1 cellular context compared by ENCODE assay signal in genomic region chr4:48779095-48779997, GRCh38.
TF ChIP-seq lines count a peak whose summit lies in the region.

No MANE protein-coding gene starts in this region.

TF ChIP-seq in K562, 482 proteins besides CTCF, POLR2A, EP300 and RAD21 (continued from another document and continues in another):
- TF ChIP-seq HNRNPK (IDR thresholded peaks at IDR 0.05; ENCODE audit: low read depth, low read length, poor library complexity, severe bottlenecking) (peak; percentile 68), ZBTB26 (CRISPR knock-in tag; IDR thresholded peaks at IDR 0.05) (no peak), FOXK1 (CRISPR knock-in tag; IDR thresholded peaks at IDR 0.05; ENCODE audit: borderline replicate concordance) (no peak), ESRRB (CRISPR knock-in tag; IDR thresholded peaks at IDR 0.05; ENCODE audit: borderline replicate concordance) (no peak), SRF (CRISPR knock-in tag; IDR thresholded peaks at IDR 0.05) (no peak), TFAM (CRISPR knock-in tag; conservative IDR thresholded peaks at IDR 0.05) (no peak), MTA1 (IDR thresholded peaks at IDR 0.05; ENCODE audit: borderline replicate concordance) (no peak), PCBP1 (IDR thresholded peaks at IDR 0.05; ENCODE audit: low read depth, low read length, poor library complexity, severe bottlenecking) (peak; percentile 82), ZBTB33 (CRISPR knock-in tag; IDR thresholded peaks at IDR 0.05) (no peak; the same call in 1 of the 2 replicates), ZNF3 (CRISPR knock-in tag; IDR thresholded peaks at IDR 0.05) (no peak), RBM39 (optimal IDR thresholded peaks at IDR 0.05; ENCODE audit: low read depth, low read length) (no peak), NRF1 (conservative IDR thresholded peaks at IDR 0.05 in 1 of 2, IDR thresholded peaks at IDR 0.05 in 1 of 2) (peak; percentile 54 to 64; a peak in 2 of 4 replicates), CTCFL (IDR thresholded peaks at IDR 0.05; ENCODE audit: borderline replicate concordance, insufficient read depth, low read depth, low read length, poor library complexity, severe bottlenecking) (no peak), ZNF121 (CRISPR knock-in tag; conservative IDR thresholded peaks at IDR 0.05) (no peak), FOXP1 (CRISPR knock-in tag; IDR thresholded peaks at IDR 0.05) (no peak), ZNF639 (CRISPR knock-in tag; conservative IDR thresholded peaks at IDR 0.05 in 1 of 2, IDR thresholded peaks at IDR 0.05 in 1 of 2) (no peak; a peak in 1 of 4 replicates), MLX (CRISPR knock-in tag; conservative IDR thresholded peaks at IDR 0.05) (no peak), ELF4 (CRISPR knock-in tag; IDR thresholded peaks at IDR 0.05) (no peak), STAT5B (CRISPR knock-in tag; IDR thresholded peaks at IDR 0.05) (no peak), CBX5 (IDR thresholded peaks at IDR 0.05; ENCODE audit: borderline replicate concordance, low read depth) (no peak), RCOR1 (IDR thresholded peaks at IDR 0.05; ENCODE audit: borderline replicate concordance in 1 of 2, low read depth in 2 of 2, low read length in 2 of 2) (no peak)
- TF ChIP-seq, protein P1, sequence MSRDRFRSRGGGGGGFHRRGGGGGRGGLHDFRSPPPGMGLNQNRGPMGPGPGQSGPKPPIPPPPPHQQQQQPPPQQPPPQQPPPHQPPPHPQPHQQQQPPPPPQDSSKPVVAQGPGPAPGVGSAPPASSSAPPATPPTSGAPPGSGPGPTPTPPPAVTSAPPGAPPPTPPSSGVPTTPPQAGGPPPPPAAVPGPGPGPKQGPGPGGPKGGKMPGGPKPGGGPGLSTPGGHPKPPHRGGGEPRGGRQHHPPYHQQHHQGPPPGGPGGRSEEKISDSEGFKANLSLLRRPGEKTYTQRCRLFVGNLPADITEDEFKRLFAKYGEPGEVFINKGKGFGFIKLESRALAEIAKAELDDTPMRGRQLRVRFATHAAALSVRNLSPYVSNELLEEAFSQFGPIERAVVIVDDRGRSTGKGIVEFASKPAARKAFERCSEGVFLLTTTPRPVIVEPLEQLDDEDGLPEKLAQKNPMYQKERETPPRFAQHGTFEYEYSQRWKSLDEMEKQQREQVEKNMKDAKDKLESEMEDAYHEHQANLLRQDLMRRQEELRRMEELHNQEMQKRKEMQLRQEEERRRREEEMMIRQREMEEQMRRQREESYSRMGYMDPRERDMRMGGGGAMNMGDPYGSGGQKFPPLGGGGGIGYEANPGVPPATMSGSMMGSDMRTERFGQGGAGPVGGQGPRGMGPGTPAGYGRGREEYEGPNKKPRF (IDR thresholded peaks at IDR 0.05; ENCODE audit: low read depth, low read length), result no peak
- TF ChIP-seq, protein P2, sequence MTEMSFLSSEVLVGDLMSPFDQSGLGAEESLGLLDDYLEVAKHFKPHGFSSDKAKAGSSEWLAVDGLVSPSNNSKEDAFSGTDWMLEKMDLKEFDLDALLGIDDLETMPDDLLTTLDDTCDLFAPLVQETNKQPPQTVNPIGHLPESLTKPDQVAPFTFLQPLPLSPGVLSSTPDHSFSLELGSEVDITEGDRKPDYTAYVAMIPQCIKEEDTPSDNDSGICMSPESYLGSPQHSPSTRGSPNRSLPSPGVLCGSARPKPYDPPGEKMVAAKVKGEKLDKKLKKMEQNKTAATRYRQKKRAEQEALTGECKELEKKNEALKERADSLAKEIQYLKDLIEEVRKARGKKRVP (CRISPR knock-in tag; IDR thresholded peaks at IDR 0.05), result no peak
- TF ChIP-seq, protein P3, sequence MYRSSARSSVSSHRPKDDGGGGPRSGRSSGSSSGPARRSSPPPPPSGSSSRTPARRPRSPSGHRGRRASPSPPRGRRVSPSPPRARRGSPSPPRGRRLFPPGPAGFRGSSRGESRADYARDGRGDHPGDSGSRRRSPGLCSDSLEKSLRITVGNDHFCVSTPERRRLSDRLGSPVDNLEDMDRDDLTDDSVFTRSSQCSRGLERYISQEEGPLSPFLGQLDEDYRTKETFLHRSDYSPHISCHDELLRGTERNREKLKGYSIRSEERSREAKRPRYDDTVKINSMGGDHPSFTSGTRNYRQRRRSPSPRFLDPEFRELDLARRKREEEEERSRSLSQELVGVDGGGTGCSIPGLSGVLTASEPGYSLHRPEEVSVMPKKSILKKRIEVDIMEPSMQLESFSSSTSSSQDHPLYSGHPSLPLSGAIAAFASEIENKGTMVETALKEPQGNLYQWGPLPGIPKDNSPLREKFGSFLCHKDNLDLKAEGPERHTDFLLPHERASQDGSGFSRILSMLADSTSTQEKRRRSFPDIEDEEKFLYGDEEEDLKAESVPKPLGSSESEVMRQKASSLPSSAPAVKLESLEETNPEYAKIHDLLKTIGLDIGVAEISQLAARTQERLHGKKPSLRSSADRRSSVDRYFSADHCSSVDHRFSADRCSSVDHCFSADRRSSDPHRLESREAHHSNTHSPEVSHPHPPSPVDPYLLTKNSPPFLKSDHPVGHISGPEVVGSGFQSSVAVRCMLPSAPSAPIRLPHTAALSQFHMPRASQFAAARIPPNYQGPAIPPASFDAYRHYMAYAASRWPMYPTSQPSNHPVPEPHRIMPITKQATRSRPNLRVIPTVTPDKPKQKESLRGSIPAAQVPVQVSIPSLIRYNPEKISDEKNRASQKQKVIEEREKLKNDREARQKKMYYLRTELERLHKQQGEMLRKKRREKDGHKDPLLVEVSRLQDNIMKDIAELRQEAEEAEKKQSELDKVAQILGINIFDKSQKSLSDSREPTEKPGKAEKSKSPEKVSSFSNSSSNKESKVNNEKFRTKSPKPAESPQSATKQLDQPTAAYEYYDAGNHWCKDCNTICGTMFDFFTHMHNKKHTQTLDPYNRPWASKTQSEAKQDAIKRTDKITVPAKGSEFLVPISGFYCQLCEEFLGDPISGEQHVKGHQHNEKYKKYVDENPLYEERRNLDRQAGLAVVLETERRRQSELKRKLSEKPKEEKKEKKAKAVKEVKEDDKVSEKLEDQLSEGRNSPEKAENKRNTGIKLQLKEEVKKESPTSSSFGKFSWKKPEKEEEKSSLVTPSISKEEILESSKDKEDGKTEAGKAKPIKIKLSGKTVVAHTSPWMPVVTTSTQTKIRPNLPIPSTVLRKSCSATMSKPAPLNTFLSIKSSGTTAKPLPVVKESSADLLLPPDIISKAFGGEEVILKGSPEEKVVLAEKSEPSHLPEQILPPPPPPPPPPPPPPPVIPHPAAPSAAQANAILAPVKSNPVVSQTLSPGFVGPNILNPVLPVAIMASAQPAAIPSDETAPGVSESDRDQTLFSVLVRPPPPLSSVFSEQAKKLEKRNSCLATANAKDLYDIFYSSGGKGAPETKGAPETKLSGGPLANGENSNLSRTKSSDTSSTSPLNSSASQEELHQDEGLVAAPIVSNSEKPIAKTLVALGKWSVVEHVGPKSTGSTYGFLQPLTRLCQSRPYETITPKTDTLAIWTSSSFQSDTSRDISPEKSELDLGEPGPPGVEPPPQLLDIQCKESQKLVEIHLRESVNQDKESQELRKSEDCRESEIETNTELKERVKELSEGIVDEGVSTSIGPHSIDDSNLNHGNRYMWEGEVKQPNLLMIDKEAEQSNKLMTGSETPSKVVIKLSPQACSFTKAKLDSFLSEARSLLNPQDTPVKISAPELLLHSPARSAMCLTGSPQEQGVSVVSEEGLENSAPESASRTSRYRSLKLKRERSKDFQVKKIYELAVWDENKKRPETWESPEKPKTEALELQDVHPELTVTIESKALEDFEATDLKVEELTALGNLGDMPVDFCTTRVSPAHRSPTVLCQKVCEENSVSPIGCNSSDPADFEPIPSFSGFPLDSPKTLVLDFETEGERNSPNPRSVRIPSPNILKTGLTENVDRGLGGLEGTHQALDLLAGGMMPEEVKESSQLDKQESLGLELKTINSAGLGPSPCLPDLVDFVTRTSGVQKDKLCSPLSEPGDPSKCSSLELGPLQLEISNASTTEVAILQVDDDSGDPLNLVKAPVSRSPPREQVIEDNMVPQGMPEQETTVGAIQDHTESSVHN (IDR thresholded peaks at IDR 0.05; ENCODE audit: borderline replicate concordance in 1 of 2, low read depth in 1 of 2), result no peak
- TF ChIP-seq, protein P4, sequence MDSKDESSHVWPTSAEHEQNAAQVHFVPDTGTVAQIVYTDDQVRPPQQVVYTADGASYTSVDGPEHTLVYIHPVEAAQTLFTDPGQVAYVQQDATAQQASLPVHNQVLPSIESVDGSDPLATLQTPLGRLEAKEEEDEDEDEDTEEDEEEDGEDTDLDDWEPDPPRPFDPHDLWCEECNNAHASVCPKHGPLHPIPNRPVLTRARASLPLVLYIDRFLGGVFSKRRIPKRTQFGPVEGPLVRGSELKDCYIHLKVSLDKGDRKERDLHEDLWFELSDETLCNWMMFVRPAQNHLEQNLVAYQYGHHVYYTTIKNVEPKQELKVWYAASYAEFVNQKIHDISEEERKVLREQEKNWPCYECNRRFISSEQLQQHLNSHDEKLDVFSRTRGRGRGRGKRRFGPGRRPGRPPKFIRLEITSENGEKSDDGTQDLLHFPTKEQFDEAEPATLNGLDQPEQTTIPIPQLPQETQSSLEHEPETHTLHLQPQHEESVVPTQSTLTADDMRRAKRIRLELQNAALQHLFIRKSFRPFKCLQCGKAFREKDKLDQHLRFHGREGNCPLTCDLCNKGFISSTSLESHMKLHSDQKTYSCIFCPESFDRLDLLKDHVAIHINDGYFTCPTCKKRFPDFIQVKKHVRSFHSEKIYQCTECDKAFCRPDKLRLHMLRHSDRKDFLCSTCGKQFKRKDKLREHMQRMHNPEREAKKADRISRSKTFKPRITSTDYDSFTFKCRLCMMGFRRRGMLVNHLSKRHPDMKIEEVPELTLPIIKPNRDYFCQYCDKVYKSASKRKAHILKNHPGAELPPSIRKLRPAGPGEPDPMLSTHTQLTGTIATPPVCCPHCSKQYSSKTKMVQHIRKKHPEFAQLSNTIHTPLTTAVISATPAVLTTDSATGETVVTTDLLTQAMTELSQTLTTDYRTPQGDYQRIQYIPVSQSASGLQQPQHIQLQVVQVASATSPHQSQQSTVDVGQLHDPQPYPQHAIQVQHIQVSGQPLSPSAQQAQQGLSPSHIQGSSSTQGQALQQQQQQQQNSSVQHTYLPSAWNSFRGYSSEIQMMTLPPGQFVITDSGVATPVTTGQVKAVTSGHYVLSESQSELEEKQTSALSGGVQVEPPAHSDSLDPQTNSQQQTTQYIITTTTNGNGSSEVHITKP (IDR thresholded peaks at IDR 0.05; ENCODE audit: partially characterized antibody), result no peak
